ENCODE assay signal across 8 cellular contexts in genomic region chr1:115837762-115838421, GRCh38. TPM values are rescaled to one million over a fixed set of nuclear protein-coding genes. Genes with fewer than 3 reads are reported as not detected.
DNase-seq lines count a peak whose midpoint lies in the region; TF ChIP-seq lines count a peak whose summit lies in the region.

No MANE protein-coding gene starts in this region.

- H3K36me3 ChIP-seq in H7 (replicated peaks; ENCODE audit: control insufficient read depth, insufficient read depth, low read length) (no peaks in the 10 kb centered on the region), muscle layer of duodenum (ENCODE audit: control insufficient read depth in 1 of 2, insufficient read depth in 2 of 2, low read length in 2 of 2) (no peaks in the 10 kb centered on the region), Caco-2 (ENCODE audit: control insufficient read depth, insufficient read depth, low read length) (no peaks in the 10 kb centered on the region)

- H3K27ac ChIP-seq in muscle layer of duodenum (ENCODE audit: low read length) = no peak overlapping the region

- H3K27me3 Mint-ChIP-seq in Caco-2 (ENCODE audit: insufficient read depth, unreplicated experiment) = peaks cover 5% of the 10 kb centered on the region

- POLR2A ChIA-PET in Caco-2 (lab: Charles Lee) = no interaction called here

- H3K4me1 Mint-ChIP-seq in Caco-2 (ENCODE audit: low read depth, unreplicated experiment) = no peaks in the 10 kb centered on the region

- H3K27me3 ChIP-seq in H7 (ENCODE audit: control insufficient read depth, insufficient read depth, low read length) (peaks cover 52% of the 10 kb centered on the region), muscle layer of duodenum (ENCODE audit: low read depth, low read length) (peaks cover 53% of the 10 kb centered on the region), Caco-2 (replicated peaks; ENCODE audit: control insufficient read depth, insufficient read depth, low read length) (no peaks in the 10 kb centered on the region)

- DNase-seq in Ammon's horn (ENCODE audit: low spot score) (peak; percentile 30), H7 (peak; percentile 77), ecto neural progenitor cell (ENCODE audit: low spot score) (peak; percentile 63), Caco-2 (no peak), GM20000 (ENCODE audit: low spot score) (no peak), NCI-H226 (no peak), NOMO-1 treated with dmso at 0.1 percent for 144 hours (lab: John Stamatoyannopoulos, UW; ENCODE audit: unreplicated experiment) (no peak)

- no TSS peak for BruUV-seq in Caco-2 (replicated peaks; lab: Mats Ljungman, UMichigan)

- H3K27ac Mint-ChIP-seq in Caco-2 (ENCODE audit: unreplicated experiment) = no peak overlapping the region

- intact Hi-C loops in Caco-2 (cut with micrococcal nuclease; ENCODE audit: unreplicated experiment) = no loop called here

- TF ChIP-seq CTCF in Caco-2 (IDR thresholded peaks at IDR 0.05; ENCODE audit: insufficient read depth in 1 of 2, low read depth in 1 of 2, low read length in 1 of 2, severe bottlenecking in 1 of 2, unreplicated experiment in 1 of 2) (no peak), GM20000 (IDR thresholded peaks at IDR 0.05; ENCODE audit: extremely low read depth, missing control alignments) (no peak)

- H3K9me3 Mint-ChIP-seq in Caco-2 (ENCODE audit: unreplicated experiment) = no peaks in the 10 kb centered on the region

- no peak overlapping the region for H3K4me3 Mint-ChIP-seq in Caco-2 (ENCODE audit: unreplicated experiment)

- H3K4me3 ChIP-seq in H7 (ENCODE audit: insufficient read depth, low read depth, low read length) (peak overlapping the region; percentile 76), muscle layer of duodenum (ENCODE audit: low read depth in 1 of 2, low read length in 2 of 2) (peak overlapping the region; percentile 11 to 63), Caco-2 (ENCODE audit: low read depth, low read length) (no peak overlapping the region)

- H3K4me1 ChIP-seq in muscle layer of duodenum (ENCODE audit: control insufficient read depth in 1 of 2, insufficient read depth in 2 of 2, low read length in 2 of 2) (peaks cover 0 to 23% of the 10 kb centered on the region in 2 donors), Caco-2 (no peaks in the 10 kb centered on the region)

- H3K9me3 ChIP-seq in muscle layer of duodenum (ENCODE audit: control insufficient read depth in 1 of 2, low read length in 2 of 2) (no peaks in the 10 kb centered on the region), Caco-2 (no peaks in the 10 kb centered on the region)

- CTCF ChIA-PET in Caco-2 (lab: Charles Lee) = no interaction called here

- H3K36me3 Mint-ChIP-seq in Caco-2 (ENCODE audit: insufficient read depth, unreplicated experiment) = peaks cover 4% of the 10 kb centered on the region

RNA-seq across cellular contexts. Expression of gene NHLH2, which starts 3.0 kb away (rescaled TPM):
- total RNA-seq in H7 (2014; rRNA removed; shearing (Covaris generic)) = 0.73 and 0.81 TPM in 2 replicates
- total RNA-seq in Caco-2 (2022) = not detected in 2 replicates

Comparison
In these comparisons a context has a peak if more than half of its experiments do, and no peak if none do; other contexts are left out.
1. DNase-seq: peak in Ammon's horn (single experiment), H7 (single experiment) and ecto neural progenitor cell (single experiment); none in Caco-2 (0 of 2), GM20000 (single experiment), NCI-H226 (single experiment) and NOMO-1 treated with dmso at 0.1 percent for 144 hours (single experiment).